In the genomic region with DNA sequence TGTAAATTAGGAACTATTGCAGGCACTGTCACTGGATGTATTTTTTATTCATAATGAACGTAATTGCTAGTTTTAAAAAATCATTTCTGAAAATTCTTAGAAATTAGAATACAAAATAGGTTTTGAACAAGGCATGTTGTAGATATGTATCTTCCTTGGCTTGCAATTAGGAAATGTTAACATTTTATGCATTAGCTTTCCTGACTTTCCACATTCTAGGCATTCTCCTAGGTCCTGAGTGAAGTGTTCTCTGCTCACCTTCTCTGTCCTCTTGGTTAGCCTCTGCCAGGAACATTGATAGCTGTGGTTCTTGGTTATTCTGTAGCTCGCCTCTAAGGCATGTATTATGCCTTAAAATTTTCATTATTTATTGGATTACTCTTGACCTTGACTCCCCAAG, we compare ENCODE assay signal across 25 cellular contexts.
"Had no signal": no experiment of that assay in that cellular context is flagged by ENCODE, and none has a peak within 500 bp of the region (broad histone marks: within the 10 kb centered on the region; RNA-seq: fewer than 3 reads in every experiment).

No MANE protein-coding gene starts in this region.

- H3K27ac ChIP-seq: adrenal gland, body of pancreas, coronary artery, dorsolateral prefrontal cortex had no signal

- H3K27me3 ChIP-seq: adrenal gland, body of pancreas, dorsolateral prefrontal cortex had no signal

- H3K4me3 ChIP-seq: adrenal gland, body of pancreas, coronary artery, dorsolateral prefrontal cortex had no signal

- ATAC-seq: activated CD4-positive, alpha-beta T cell treated with anti-CD3 and anti-CD28 coated beads for 36 hours; activated CD8-positive, alpha-beta memory T cell treated with anti-CD3 and anti-CD28 coated beads, Interleukin-2, amount 10 ng/mL, durations not matched to agents 7 days and 5 days; activated CD8-positive, alpha-beta T cell treated with anti-CD3 and anti-CD28 coated beads, Interleukin-2, amount 10 ng/mL, durations not matched to agents 7 days and 5 days; activated naive CD8-positive, alpha-beta T cell treated with anti-CD3 and anti-CD28 coated beads, Interleukin-2, amount 50 U/mL, for 24 hours; body of pancreas; esophagus mucosa had no signal

- H3K9me3 ChIP-seq: adrenal gland, body of pancreas had no signal

- H3K36me3 ChIP-seq: adrenal gland had no signal

- DNase-seq: activated CD4-positive, alpha-beta memory T cell treated with anti-CD3 and anti-CD28 coated beads for 36 hours; activated CD4-positive, alpha-beta T cell treated with anti-CD3 and anti-CD28 coated beads for 36 hours; activated CD4-positive, alpha-beta T cell treated with anti-CD3 and anti-CD28 coated beads, Interleukin-2, amount 10 ng/mL, durations not matched to agents 24 days and 14 days; activated CD4-positive, CD25-positive, alpha-beta regulatory T cell; activated CD4-positive, CD25-positive, alpha-beta regulatory T cell treated with anti-CD3 and anti-CD28 coated beads, Interleukin-2, amount 50 U/mL, for 72 hours; activated CD8-positive, alpha-beta memory T cell treated with anti-CD3 and anti-CD28 coated beads, Interleukin-2, amount 10 ng/mL, durations not matched to agents 7 days and 5 days; activated CD8-positive, alpha-beta memory T cell treated with anti-CD3 and anti-CD28 coated beads, Interleukin-2, amount 50 U/mL, for 4 hours; activated CD8-positive, alpha-beta T cell treated with anti-CD3 and anti-CD28 coated beads, Interleukin-2, amount 10 ng/mL, durations not matched to agents 7 days and 5 days; activated effector memory CD4-positive, alpha-beta T cell treated with anti-CD3 and anti-CD28 coated beads, Interleukin-2, amount 50 U/mL, for 16 hours; activated naive CD4-positive, alpha-beta T cell treated with anti-CD3 and anti-CD28 coated beads for 36 hours; activated naive CD8-positive, alpha-beta T cell treated with anti-CD3 and anti-CD28 coated beads for 36 hours; activated naive CD8-positive, alpha-beta T cell treated with anti-CD3 and anti-CD28 coated beads, Interleukin-2, amount 50 U/mL, for 24 hours; activated T-cell treated with anti-CD3 and anti-CD28 coated beads, Interleukin-2, amount 50 U/mL, for 1 hour; activated T-cell treated with anti-CD3 and anti-CD28 coated beads, Interleukin-2, amount 50 U/mL, for 48 hours; adrenal gland; amygdala; aorta; body of pancreas; dorsolateral prefrontal cortex; effector memory CD4-positive, alpha-beta T cell; endodermal cell; foreskin fibroblast; T-helper 2 cell had no signal
